In the genomic region with DNA sequence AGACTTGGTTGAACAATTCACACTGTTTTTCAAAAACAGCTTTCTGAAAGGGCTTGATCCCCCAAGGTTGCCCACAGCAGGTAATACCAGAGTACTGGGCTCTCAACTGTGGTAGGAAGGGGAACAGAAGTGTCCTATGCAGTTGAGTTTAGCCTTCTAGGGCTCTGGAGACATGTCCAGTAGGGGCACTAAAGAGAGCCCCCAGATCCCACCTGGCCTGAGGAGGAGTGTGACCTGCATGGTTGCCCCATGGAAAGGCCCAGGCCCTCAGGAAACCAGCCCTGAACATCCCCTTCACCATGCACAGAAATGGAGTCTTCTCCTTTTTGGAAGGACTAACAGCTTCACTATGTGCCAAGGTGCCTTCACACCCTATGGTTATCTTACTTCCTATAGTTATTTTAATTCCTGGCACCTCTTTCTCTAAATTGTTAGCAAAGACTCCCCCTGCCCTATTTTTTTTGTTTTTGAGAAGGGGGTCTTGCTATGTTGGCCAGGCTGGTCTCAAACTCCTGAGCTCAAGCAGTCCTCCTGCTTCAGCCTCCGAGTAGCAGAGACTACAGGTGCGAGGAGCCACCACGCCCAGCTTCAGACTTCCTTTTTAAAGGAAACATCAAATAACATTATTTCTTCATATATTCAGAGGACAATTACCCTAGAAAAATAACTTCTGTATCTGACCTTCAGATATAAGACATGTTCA, we compare ENCODE assay signal across 31 cellular contexts.
"Had no signal": no experiment of that assay in that cellular context is flagged by ENCODE, and none has a peak within 500 bp of the region (broad histone marks: within the 10 kb centered on the region; RNA-seq: fewer than 3 reads in every experiment).

No MANE protein-coding gene starts in this region.

- H3K4me1 Mint-ChIP-seq: mesothelial cell of epicardium, nephron progenitor cell had no signal

- H3K9me3 ChIP-seq: adrenal gland, ascending aorta, esophagus muscularis mucosa, heart left ventricle, neutrophil, sigmoid colon, uterus had no signal

- H3K9me3 Mint-ChIP-seq: activated naive CD4-positive, alpha-beta T cell treated with anti-CD3 and anti-CD28 coated beads for 36 hours; activated naive CD8-positive, alpha-beta T cell treated with anti-CD3 and anti-CD28 coated beads for 36 hours; dendritic cell treated with granulocyte-macrophage colony-stimulating factor and Interleukin-4, amounts not matched to agents 40 ng/mL and 50 ng/mL, for 4 days; mesothelial cell of epicardium; naive B cell; nephron progenitor cell; stimulated activated effector memory CD8-positive, alpha-beta T cell treated with anti-CD3 and anti-CD28 coated beads, Interleukin-12 subunit alpha, Interleukin-12 subunit beta, amount 100 ng/mL, for 72 hours; stimulated activated naive CD8-positive, alpha-beta T cell treated with anti-CD3 and anti-CD28 coated beads, Interleukin-15, amount 100 ng/mL, for 72 hours; type B pancreatic cell had no signal

- H3K27ac Mint-ChIP-seq: activated CD4-positive, alpha-beta T cell treated with anti-CD3 and anti-CD28 coated beads for 36 hours; activated naive CD4-positive, alpha-beta T cell treated with anti-CD3 and anti-CD28 coated beads for 36 hours; activated naive CD8-positive, alpha-beta T cell treated with anti-CD3 and anti-CD28 coated beads for 36 hours; dendritic cell treated with granulocyte-macrophage colony-stimulating factor and Interleukin-4, amounts not matched to agents 40 ng/mL and 50 ng/mL, for 4 days; mesothelial cell of epicardium; stimulated activated effector memory CD8-positive, alpha-beta T cell treated with anti-CD3 and anti-CD28 coated beads, Interleukin-12 subunit alpha, Interleukin-12 subunit beta, amount 100 ng/mL, for 72 hours; type B pancreatic cell had no signal

- H3K4me3 ChIP-seq: adrenal gland, ascending aorta, esophagus muscularis mucosa, heart left ventricle, sigmoid colon, uterus had no signal

- H3K27me3 Mint-ChIP-seq: activated CD4-positive, alpha-beta T cell treated with anti-CD3 and anti-CD28 coated beads for 36 hours; activated naive CD8-positive, alpha-beta T cell treated with anti-CD3 and anti-CD28 coated beads for 36 hours; dendritic cell treated with granulocyte-macrophage colony-stimulating factor and Interleukin-4, amounts not matched to agents 40 ng/mL and 50 ng/mL, for 4 days; naive B cell; stimulated activated naive CD8-positive, alpha-beta T cell treated with anti-CD3 and anti-CD28 coated beads, Interleukin-15, amount 100 ng/mL, for 72 hours; type B pancreatic cell had no signal

- DNase-seq: activated CD4-positive, alpha-beta T cell treated with anti-CD3 and anti-CD28 coated beads for 36 hours; activated CD4-positive, CD25-positive, alpha-beta regulatory T cell; activated CD8-positive, alpha-beta memory T cell treated with anti-CD3 and anti-CD28 coated beads for 24 hours; activated effector memory CD4-positive, alpha-beta T cell treated with anti-CD3 and anti-CD28 coated beads, Interleukin-2, amount 50 U/mL, for 16 hours; activated naive CD4-positive, alpha-beta T cell treated with anti-CD3 and anti-CD28 coated beads for 36 hours; activated naive CD8-positive, alpha-beta T cell treated with anti-CD3 and anti-CD28 coated beads for 36 hours; adrenal gland; caudate nucleus; foreskin keratinocyte; hypothalamus; immature natural killer cell; kidney; left colon; mammary epithelial cell; naive B cell; nephron progenitor cell; retina; small intestine; stimulated activated CD4-positive, alpha-beta T cell treated with anti-CD3 and anti-CD28 coated beads, Interleukin-4, amount 100 ng/mL, for 24 hours; stimulated activated naive CD8-positive, alpha-beta T cell treated with anti-CD3 and anti-CD28 coated beads, Interleukin-15, amount 100 ng/mL, for 72 hours; substantia nigra; uterus had no signal

- ATAC-seq: activated CD4-positive, alpha-beta T cell treated with anti-CD3 and anti-CD28 coated beads for 36 hours; foreskin keratinocyte; heart left ventricle; stimulated activated effector memory CD8-positive, alpha-beta T cell treated with anti-CD3 and anti-CD28 coated beads, Interleukin-12 subunit alpha, Interleukin-12 subunit beta, amount 100 ng/mL, for 72 hours; stimulated activated naive CD8-positive, alpha-beta T cell treated with anti-CD3 and anti-CD28 coated beads, Interleukin-15, amount 100 ng/mL, for 72 hours had no signal

- H3K27me3 ChIP-seq: adrenal gland, ascending aorta, esophagus muscularis mucosa, foreskin keratinocyte, heart left ventricle, neutrophil, sigmoid colon, uterus had no signal

- H3K4me1 ChIP-seq: adrenal gland, ascending aorta, esophagus muscularis mucosa, foreskin keratinocyte, heart left ventricle, uterus had no signal

- H3K27ac ChIP-seq: adrenal gland, ascending aorta, esophagus muscularis mucosa, foreskin keratinocyte, heart left ventricle, neutrophil, sigmoid colon, uterus had no signal

- H3K4me3 Mint-ChIP-seq: activated CD4-positive, alpha-beta T cell treated with anti-CD3 and anti-CD28 coated beads for 36 hours; activated naive CD4-positive, alpha-beta T cell treated with anti-CD3 and anti-CD28 coated beads for 36 hours; activated naive CD8-positive, alpha-beta T cell treated with anti-CD3 and anti-CD28 coated beads for 36 hours; dendritic cell treated with granulocyte-macrophage colony-stimulating factor and Interleukin-4, amounts not matched to agents 40 ng/mL and 50 ng/mL, for 4 days; immature natural killer cell; mesothelial cell of epicardium; nephron progenitor cell; stimulated activated effector memory CD8-positive, alpha-beta T cell treated with anti-CD3 and anti-CD28 coated beads, Interleukin-12 subunit alpha, Interleukin-12 subunit beta, amount 100 ng/mL, for 72 hours; stimulated activated naive CD8-positive, alpha-beta T cell treated with anti-CD3 and anti-CD28 coated beads, Interleukin-15, amount 100 ng/mL, for 72 hours; type B pancreatic cell had no signal
